Comparison of ENCODE assay signal across 1 cellular context in genomic region chr6:41332842-41333736, GRCh38.
TF ChIP-seq lines count a peak whose summit lies in the region.

No MANE protein-coding gene starts in this region.

TF ChIP-seq in GM12878, 131 proteins besides CTCF, POLR2A, EP300 and RAD21:
- no peak for TF ChIP-seq TARDBP (IDR thresholded peaks at IDR 0.05; ENCODE audit: borderline replicate concordance)
- TF ChIP-seq GABPA (IDR thresholded peaks at IDR 0.05; ENCODE audit: low read depth) = no peak
- TF ChIP-seq RUNX3 (IDR thresholded peaks at IDR 0.05; ENCODE audit: low read length) = no peak
- 0 out of 2 replicates have a peak, but pooled peaks have one; percentile 16 for TF ChIP-seq ZNF217 (IDR thresholded peaks at IDR 0.05)
- peak; percentile 5; the same call in 1 of the 2 replicates for TF ChIP-seq NKRF (conservative IDR thresholded peaks at IDR 0.05)
- TF ChIP-seq EZH2 (IDR thresholded peaks at IDR 0.05; ENCODE audit: borderline replicate concordance, control insufficient read depth, low read depth, low read length) = no peak
- no peak for TF ChIP-seq CEBPB (IDR thresholded peaks at IDR 0.05; ENCODE audit: borderline replicate concordance in 1 of 2, low read depth in 2 of 2, low read length in 2 of 2)
- peak; percentile 13; the same call in 1 of the 2 replicates for TF ChIP-seq SMARCA5 (IDR thresholded peaks at IDR 0.05)
